ENCODE assay signal across 9 cellular contexts in the genomic region with DNA sequence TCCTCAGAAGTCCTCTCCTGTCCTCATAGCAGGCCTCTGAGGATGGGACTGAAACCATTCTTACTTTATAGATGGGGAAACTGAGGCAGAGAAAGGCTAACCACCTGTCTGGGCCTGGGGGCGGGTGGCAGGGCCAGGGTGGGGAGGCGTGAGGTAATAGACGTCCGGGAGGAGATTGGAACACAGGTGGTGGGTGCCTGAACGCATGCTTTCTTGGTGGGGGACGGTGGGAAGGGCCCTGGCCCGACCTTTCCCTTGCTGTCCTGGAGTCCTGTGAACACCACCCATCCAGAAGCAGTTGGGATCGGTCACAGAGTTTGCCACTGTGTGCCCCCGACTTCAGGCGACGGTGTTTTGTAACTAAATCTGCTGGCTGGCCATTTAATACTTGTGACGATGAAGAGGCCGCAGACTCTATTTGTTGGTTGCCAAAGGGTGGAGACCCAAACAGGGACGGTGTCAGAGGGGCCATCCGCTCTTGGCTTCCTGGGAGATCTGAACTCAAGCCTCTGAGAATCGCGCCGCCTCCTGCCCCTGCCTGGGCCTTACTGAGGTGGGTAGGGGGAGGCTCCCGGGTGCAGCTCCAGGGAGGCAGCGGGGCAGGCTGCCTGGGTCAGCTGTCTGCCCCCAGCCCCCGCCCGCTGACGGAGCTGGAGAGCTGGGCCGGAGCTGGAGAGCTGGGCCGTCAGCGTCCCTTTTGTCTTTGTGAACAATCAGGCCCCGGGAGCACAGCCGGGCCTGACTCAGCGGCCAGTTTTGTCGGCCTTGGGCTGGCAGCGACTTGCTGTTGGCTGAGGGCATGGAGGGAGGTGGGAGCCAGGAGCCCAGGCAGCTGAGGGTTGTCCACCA. TPM values are rescaled to one million over a fixed set of nuclear protein-coding genes. Genes with fewer than 3 reads are reported as not detected.
DNase-seq lines count a peak whose midpoint lies in the region; ATAC-seq and TF ChIP-seq lines count a peak whose summit lies in the region.
"Had no signal": no experiment of that assay in that cellular context is flagged by ENCODE, and none has a peak within 500 bp of the region (broad histone marks: within the 10 kb centered on the region; RNA-seq: fewer than 3 reads in every experiment).

No MANE protein-coding gene starts in this region.

- no peak for TF ChIP-seq CTCF in CD8-positive, alpha-beta T cell (IDR thresholded peaks at IDR 0.05)

- no peaks in the 10 kb centered on the region for H3K27me3 ChIP-seq in CD8-positive, alpha-beta T cell (ENCODE audit: insufficient read depth, low read length)

- no peak for ATAC-seq in CD8-positive, alpha-beta T cell
- no peak for ATAC-seq in GM18867 (IDR thresholded peaks at IDR 0.05; ENCODE audit: unreplicated experiment)

- peaks cover 76% of the 10 kb centered on the region for H3K4me1 ChIP-seq in CD8-positive, alpha-beta T cell (ENCODE audit: insufficient read depth, low read length)

- CTCF ChIA-PET in CD8-positive, alpha-beta T cell (lab: Charles Lee) = interaction anchor here (0.7 kb wide), 1 partner anchor 13 kb away, joined by 3 read pairs; no protein-coding TSS in a partner anchor

- intact Hi-C loops in CD8-positive, alpha-beta T cell (cut with DNase I, micrococcal nuclease) = loop anchor here (5.0 to 10.0 kb wide), 6 partner anchors 319 to 1859 kb away; a partner anchor contains a TSS
- intact Hi-C loops in activated T-helper 1 cell treated with anti-CD3 and anti-CD28 coated beads, Interleukin-12 subunit alpha, Interleukin-12 subunit beta, Interleukin-2, Interleukin-4 antibody, amounts not matched to agents 30 ng/mL and 10 ng/mL and 1 ng/mL, durations not matched to agents 14 hours and 24 hours and 36 hours (cut with micrococcal nuclease) = loop anchor here (5.0 to 10.0 kb wide), 4 partner anchors 989 to 1769 kb away; a partner anchor contains a TSS

- no peaks in the 10 kb centered on the region for H3K9me3 Mint-ChIP-seq in CD8-positive, alpha-beta T cell
- H3K9me3 Mint-ChIP-seq in activated T-helper 1 cell treated with anti-CD3 and anti-CD28 coated beads, Interleukin-12 subunit alpha, Interleukin-12 subunit beta, Interleukin-2, Interleukin-4 antibody, amounts not matched to agents 30 ng/mL and 10 ng/mL and 1 ng/mL, durations not matched to agents 14 hours and 24 hours and 36 hours = no peaks in the 10 kb centered on the region
- H3K9me3 Mint-ChIP-seq: mesothelial cell of epicardium had no signal

- H3K4me3 ChIP-seq in CD8-positive, alpha-beta T cell (ENCODE audit: low read depth, low read length) = no peak overlapping the region

- peak in 1 of 7 experiments; percentile 11 for DNase-seq in CD8-positive, alpha-beta T cell
- DNase-seq in activated T-helper 1 cell treated with anti-CD3 and anti-CD28 coated beads, Interleukin-12 subunit alpha, Interleukin-12 subunit beta, Interleukin-2, Interleukin-4 antibody, amounts not matched to agents 30 ng/mL and 10 ng/mL and 1 ng/mL, durations not matched to agents 14 hours and 24 hours and 36 hours (ENCODE audit: low spot score) = no peak
- DNase-seq in glomerular endothelial cell (ENCODE audit: extremely low read depth, low read depth, low spot score) = peak; percentile 45
- peak; percentile 86 for DNase-seq in occipital lobe (lab: John Stamatoyannopoulos, UW)
- DNase-seq in NCI-H2107 (lab: John Stamatoyannopoulos, UW) = no peak
- no peak for DNase-seq in central memory CD4-positive, alpha-beta T cell
- DNase-seq in activated CD4-positive, alpha-beta T cell treated with anti-CD3 and anti-CD28 coated beads for 1 hour = no peak

- H3K9me3 ChIP-seq in CD8-positive, alpha-beta T cell (ENCODE audit: low read length) = no peaks in the 10 kb centered on the region

- H3K4me1 Mint-ChIP-seq in CD8-positive, alpha-beta T cell (ENCODE audit: low read depth) = peaks cover 74% of the 10 kb centered on the region
- H3K4me1 Mint-ChIP-seq in activated T-helper 1 cell treated with anti-CD3 and anti-CD28 coated beads, Interleukin-12 subunit alpha, Interleukin-12 subunit beta, Interleukin-2, Interleukin-4 antibody, amounts not matched to agents 30 ng/mL and 10 ng/mL and 1 ng/mL, durations not matched to agents 14 hours and 24 hours and 36 hours (ENCODE audit: low read depth) = peaks cover 63% of the 10 kb centered on the region

- POLR2A ChIA-PET in CD8-positive, alpha-beta T cell (lab: Charles Lee) = interaction anchor here (0.6 to 1.0 kb wide), 2 partner anchors 38 to 40 kb away, joined by 3 read pairs; no protein-coding TSS in a partner anchor

- H3K36me3 Mint-ChIP-seq in CD8-positive, alpha-beta T cell = peaks cover 75% of the 10 kb centered on the region
- H3K36me3 Mint-ChIP-seq in activated T-helper 1 cell treated with anti-CD3 and anti-CD28 coated beads, Interleukin-12 subunit alpha, Interleukin-12 subunit beta, Interleukin-2, Interleukin-4 antibody, amounts not matched to agents 30 ng/mL and 10 ng/mL and 1 ng/mL, durations not matched to agents 14 hours and 24 hours and 36 hours (ENCODE audit: low read depth) = peaks cover 62% of the 10 kb centered on the region

- H3K27ac ChIP-seq in CD8-positive, alpha-beta T cell (ENCODE audit: low read depth, low read length) = no peak overlapping the region

- no peaks in the 10 kb centered on the region for H3K27me3 Mint-ChIP-seq in CD8-positive, alpha-beta T cell (ENCODE audit: low read depth)
- no peaks in the 10 kb centered on the region for H3K27me3 Mint-ChIP-seq in activated T-helper 1 cell treated with anti-CD3 and anti-CD28 coated beads, Interleukin-12 subunit alpha, Interleukin-12 subunit beta, Interleukin-2, Interleukin-4 antibody, amounts not matched to agents 30 ng/mL and 10 ng/mL and 1 ng/mL, durations not matched to agents 14 hours and 24 hours and 36 hours (ENCODE audit: insufficient read depth)

- peak overlapping the region; percentile 77 for H3K27ac Mint-ChIP-seq in CD8-positive, alpha-beta T cell
- H3K27ac Mint-ChIP-seq in activated T-helper 1 cell treated with anti-CD3 and anti-CD28 coated beads, Interleukin-12 subunit alpha, Interleukin-12 subunit beta, Interleukin-2, Interleukin-4 antibody, amounts not matched to agents 30 ng/mL and 10 ng/mL and 1 ng/mL, durations not matched to agents 14 hours and 24 hours and 36 hours = no peak overlapping the region
- H3K27ac Mint-ChIP-seq: mesothelial cell of epicardium had no signal

- H3K4me3 Mint-ChIP-seq in CD8-positive, alpha-beta T cell = peak overlapping the region; percentile 49
- H3K4me3 Mint-ChIP-seq in activated T-helper 1 cell treated with anti-CD3 and anti-CD28 coated beads, Interleukin-12 subunit alpha, Interleukin-12 subunit beta, Interleukin-2, Interleukin-4 antibody, amounts not matched to agents 30 ng/mL and 10 ng/mL and 1 ng/mL, durations not matched to agents 14 hours and 24 hours and 36 hours = peak overlapping the region; percentile 5
- H3K4me3 Mint-ChIP-seq: mesothelial cell of epicardium had no signal

- H3K36me3 ChIP-seq in CD8-positive, alpha-beta T cell (ENCODE audit: insufficient read depth, low read length) = peaks cover 45% of the 10 kb centered on the region

RNA-seq across cellular contexts. Expression of a gene that starts 4.1 kb away (rescaled TPM):
- total RNA-seq in CD8-positive, alpha-beta T cell = 100 to 1,000 TPM; 739 to 743 TPM
- total RNA-seq in activated T-helper 1 cell treated with anti-CD3 and anti-CD28 coated beads, Interleukin-12 subunit alpha, Interleukin-12 subunit beta, Interleukin-2, Interleukin-4 antibody, amounts not matched to agents 30 ng/mL and 10 ng/mL and 1 ng/mL, durations not matched to agents 14 hours and 24 hours and 36 hours = 90.4 and 92.5 TPM in 2 replicates
- 39.4 and 45.1 TPM in 2 replicates for total RNA-seq in glomerular endothelial cell
- total RNA-seq in occipital lobe = 11.2 TPM

RNA-seq across cellular contexts. Expression of a gene that starts 44.3 kb away (rescaled TPM):
- total RNA-seq in CD8-positive, alpha-beta T cell = 10 to 100 TPM; 58.9 to 59.4 TPM
- total RNA-seq in activated T-helper 1 cell treated with anti-CD3 and anti-CD28 coated beads, Interleukin-12 subunit alpha, Interleukin-12 subunit beta, Interleukin-2, Interleukin-4 antibody, amounts not matched to agents 30 ng/mL and 10 ng/mL and 1 ng/mL, durations not matched to agents 14 hours and 24 hours and 36 hours = 54.4 and 59.2 TPM in 2 replicates
- total RNA-seq in glomerular endothelial cell (31.0 and 33.0 TPM in 2 replicates), occipital lobe (35.2 TPM)

Comparison
In these comparisons a context has a peak if more than half of its experiments do, and no peak if none do; other contexts are left out.
1. DNase-seq: peak in glomerular endothelial cell (single experiment) and occipital lobe (single experiment); none in activated T-helper 1 cell treated with anti-CD3 and anti-CD28 coated beads, Interleukin-12 subunit alpha, Interleukin-12 subunit beta, Interleukin-2, Interleukin-4 antibody, amounts not matched to agents 30 ng/mL and 10 ng/mL and 1 ng/mL, durations not matched to agents 14 hours and 24 hours and 36 hours (single experiment), NCI-H2107 (single experiment), central memory CD4-positive, alpha-beta T cell (single experiment) and activated CD4-positive, alpha-beta T cell treated with anti-CD3 and anti-CD28 coated beads for 1 hour (single experiment).